ENCODE assay signal across 1 cellular context in genomic region chr2:85457043-85457442, GRCh38.
TF ChIP-seq lines count a peak whose summit lies in the region.

No MANE protein-coding gene starts in this region.

TF ChIP-seq in A549, 52 proteins besides CTCF, POLR2A, EP300 and RAD21 (continued from another document):
- TF ChIP-seq, protein P1, sequence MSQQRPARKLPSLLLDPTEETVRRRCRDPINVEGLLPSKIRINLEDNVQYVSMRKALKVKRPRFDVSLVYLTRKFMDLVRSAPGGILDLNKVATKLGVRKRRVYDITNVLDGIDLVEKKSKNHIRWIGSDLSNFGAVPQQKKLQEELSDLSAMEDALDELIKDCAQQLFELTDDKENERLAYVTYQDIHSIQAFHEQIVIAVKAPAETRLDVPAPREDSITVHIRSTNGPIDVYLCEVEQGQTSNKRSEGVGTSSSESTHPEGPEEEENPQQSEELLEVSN (IDR thresholded peaks at IDR 0.05; ENCODE audit: borderline replicate concordance, low read depth): no peak
- no peak for TF ChIP-seq MAZ (IDR thresholded peaks at IDR 0.05; ENCODE audit: borderline replicate concordance, low read depth, low read length)
- no peak for TF ChIP-seq MAFK (IDR thresholded peaks at IDR 0.05; ENCODE audit: partially characterized antibody)
- TF ChIP-seq TP53 (CRISPR knock-in tag; IDR thresholded peaks at IDR 0.05): no peak
- TF ChIP-seq, protein P2, sequence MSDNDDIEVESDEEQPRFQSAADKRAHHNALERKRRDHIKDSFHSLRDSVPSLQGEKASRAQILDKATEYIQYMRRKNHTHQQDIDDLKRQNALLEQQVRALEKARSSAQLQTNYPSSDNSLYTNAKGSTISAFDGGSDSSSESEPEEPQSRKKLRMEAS (IDR thresholded peaks at IDR 0.05): no peak
